8 cellular contexts compared by ENCODE assay signal in genomic region chr6:32854376-32855178, GRCh38. TPM values are rescaled to one million over a fixed set of nuclear protein-coding genes. Genes with fewer than 3 reads are reported as not detected.
DNase-seq lines count a peak whose midpoint lies in the region; ATAC-seq and TF ChIP-seq lines count a peak whose summit lies in the region.

No MANE protein-coding gene starts in this region.

- no peak for TF ChIP-seq POLR2A in testis (IDR thresholded peaks at IDR 0.05)

- H3K9ac ChIP-seq in mucosa of rectum (ENCODE audit: low read depth in 1 of 2, low read length in 2 of 2): peak overlapping the region; percentile 86 to 99

- H3K27me3 ChIP-seq in BJ (ENCODE audit: control insufficient read depth, insufficient read depth, low read length) (no peaks in the 10 kb centered on the region), mucosa of rectum (ENCODE audit: control insufficient read depth in 2 of 2, insufficient read depth in 2 of 2, low read length in 2 of 2) (no peaks in the 10 kb centered on the region), testis (no peaks in the 10 kb centered on the region)

- H3K27me3 Mint-ChIP-seq in activated CD8-positive, alpha-beta T cell treated with anti-CD3 and anti-CD28 coated beads for 36 hours: no peaks in the 10 kb centered on the region

- intact Hi-C loops in activated CD8-positive, alpha-beta T cell treated with anti-CD3 and anti-CD28 coated beads for 36 hours (cut with micrococcal nuclease): no loop called here
- intact Hi-C loops in testis (cut with DNase I; ENCODE audit: low total_unique reads): no loop called here

- H3K4me1 Mint-ChIP-seq in activated CD8-positive, alpha-beta T cell treated with anti-CD3 and anti-CD28 coated beads for 36 hours (ENCODE audit: low read depth): peaks cover 55% of the 10 kb centered on the region

- DNase-seq in BJ (ENCODE audit: low read depth) (no peak), epithelial cell of esophagus (ENCODE audit: low read depth) (peak; percentile 16), testis (peak; percentile 49), NCI-H2171 (lab: John Stamatoyannopoulos, UW) (no peak)
- peak; percentile 59 for DNase-seq in Jurkat, Clone E6-1 (ENCODE audit: low read depth, low spot score)
- peak; percentile 74 for DNase-seq in activated CD8-positive, alpha-beta T cell treated with anti-CD3 and anti-CD28 coated beads for 36 hours

- peaks cover 80% of the 10 kb centered on the region for H3K36me3 Mint-ChIP-seq in activated CD8-positive, alpha-beta T cell treated with anti-CD3 and anti-CD28 coated beads for 36 hours (ENCODE audit: low read depth)

- H3K9me3 ChIP-seq in mucosa of rectum (ENCODE audit: control insufficient read depth in 2 of 2, low read length in 2 of 2) (no peaks in the 10 kb centered on the region), testis (no peaks in the 10 kb centered on the region)

- H3K4me1 ChIP-seq in mucosa of rectum (ENCODE audit: control insufficient read depth in 2 of 2, insufficient read depth in 2 of 2, low read length in 2 of 2): peaks cover 21 to 26% of the 10 kb centered on the region in 2 donors
- peaks cover 13% of the 10 kb centered on the region for H3K4me1 ChIP-seq in testis

- H3K36me3 ChIP-seq in BJ (ENCODE audit: control insufficient read depth, insufficient read depth, low read length): peaks cover 11% of the 10 kb centered on the region
- peaks cover 41 to 46% of the 10 kb centered on the region in 2 donors for H3K36me3 ChIP-seq in mucosa of rectum (ENCODE audit: control insufficient read depth in 2 of 2, insufficient read depth in 2 of 2, low read length in 2 of 2)
- no peaks in the 10 kb centered on the region for H3K36me3 ChIP-seq in testis (ENCODE audit: low read depth, missing control alignments)

- POLR2A ChIA-PET in BJ (lab: Charles Lee): interaction anchor here (0.6 to 1.4 kb wide), 2 partner anchors 116 to 709 kb away, joined by 4 to 8 read pairs; no protein-coding TSS in a partner anchor
- POLR2A ChIA-PET in activated CD8-positive, alpha-beta T cell treated with anti-CD3 and anti-CD28 coated beads for 36 hours (lab: Charles Lee): interaction anchor here (0.6 to 8.1 kb wide), 13 partner anchors 10 to 1015 kb away, joined by 3 to 458 read pairs (median 4); partner anchors contain the start of genes BRD2, PSMB8 and TAP2

- H3K27ac ChIP-seq in mucosa of rectum (ENCODE audit: low read depth in 2 of 2, low read length in 2 of 2): peak overlapping the region; percentile 99
- peak overlapping the region; percentile 96 to 98 for H3K27ac ChIP-seq in testis

- ATAC-seq in GM19467 (IDR thresholded peaks at IDR 0.05; ENCODE audit: unreplicated experiment): peak; percentile 18
- ATAC-seq in activated CD8-positive, alpha-beta T cell treated with anti-CD3 and anti-CD28 coated beads for 36 hours: peak; percentile 28

- no peak for TF ChIP-seq CTCF in BJ (IDR thresholded peaks at IDR 0.05; ENCODE audit: insufficient read depth, low read depth, low read length)
- no peak for TF ChIP-seq CTCF in activated CD8-positive, alpha-beta T cell treated with anti-CD3 and anti-CD28 coated beads for 36 hours (IDR thresholded peaks at IDR 0.05)
- TF ChIP-seq CTCF in epithelial cell of esophagus (IDR thresholded peaks at IDR 0.05; ENCODE audit: insufficient read depth, low read depth, low read length, missing control alignments): no peak
- TF ChIP-seq CTCF in testis (IDR thresholded peaks at IDR 0.05): no peak

- CTCF ChIA-PET in BJ (lab: Yijun Ruan, JAX): interaction anchor here (0.6 to 5.8 kb wide), 11 partner anchors 8 to 129 kb away, joined by 3 to 102 read pairs (median 6); partner anchors contain the start of genes PSMB8 and TAP2
- CTCF ChIA-PET in activated CD8-positive, alpha-beta T cell treated with anti-CD3 and anti-CD28 coated beads for 36 hours (lab: Charles Lee): interaction anchor here (1.0 to 12.3 kb wide), 12 partner anchors 10 to 130 kb away, joined by 3 to 400 read pairs (median 6); partner anchors contain the start of genes HLA-DMA, PSMB8 and TAP2

- H3K27ac Mint-ChIP-seq in activated CD8-positive, alpha-beta T cell treated with anti-CD3 and anti-CD28 coated beads for 36 hours: peak overlapping the region; percentile 100

- H3K4me3 Mint-ChIP-seq in activated CD8-positive, alpha-beta T cell treated with anti-CD3 and anti-CD28 coated beads for 36 hours: peak overlapping the region; percentile 94

- H3K9me3 Mint-ChIP-seq in activated CD8-positive, alpha-beta T cell treated with anti-CD3 and anti-CD28 coated beads for 36 hours: no peaks in the 10 kb centered on the region

- 7 to 11% methylated on average over 23 to 24 of the region's 24 CpGs for WGBS in testis, 2 donors

- H3K4me3 ChIP-seq in BJ (ENCODE audit: low read depth, low read length) (peak overlapping the region; percentile 65), epithelial cell of esophagus (ENCODE audit: low read length) (peak overlapping the region; percentile 83), mucosa of rectum (ENCODE audit: low read length in 2 of 2) (peak overlapping the region; percentile 91 to 96), testis (peak overlapping the region; percentile 84 to 88)
- peak overlapping the region; percentile 84 for H3K4me3 ChIP-seq in Jurkat, Clone E6-1 (ENCODE audit: low read length)

RNA-seq across cellular contexts. Expression of gene PSMB9, which starts 0.6 kb away (rescaled TPM):
- polyA plus RNA-seq in BJ (2011; rRNA removed): 37.9 and 44.7 TPM in 2 replicates
- polyA minus RNA-seq in BJ (2011; rRNA and poly(A)+ RNA removed): 12.2 and 18.1 TPM in 2 replicates
- polyA plus RNA-seq in Jurkat, Clone E6-1 (2012; ENCODE audit: insufficient read depth, insufficient read length): 107 TPM
- total RNA-seq in activated CD8-positive, alpha-beta T cell treated with anti-CD3 and anti-CD28 coated beads for 36 hours: 100 to 1,000 TPM; 219 to 229 TPM
- total RNA-seq in testis: 1 to 10 TPM; 6.2 to 7.9 TPM
- 29.7 TPM for polyA plus RNA-seq in testis (ENCODE audit: insufficient read depth, low read depth, low replicate concordance)

RNA-seq across cellular contexts. Expression of gene TAP1, which starts 1.1 kb away (rescaled TPM):
- polyA plus RNA-seq in BJ (2011; rRNA removed): 58.4 and 80.4 TPM in 2 replicates
- 34.9 and 58.0 TPM in 2 replicates for polyA minus RNA-seq in BJ (2011; rRNA and poly(A)+ RNA removed)
- polyA plus RNA-seq in Jurkat, Clone E6-1 (2012; ENCODE audit: insufficient read depth, insufficient read length): 49.5 TPM
- total RNA-seq in activated CD8-positive, alpha-beta T cell treated with anti-CD3 and anti-CD28 coated beads for 36 hours: 100 to 1,000 TPM; 210 to 211 TPM
- 10 to 100 TPM; 45.6 to 57.4 TPM for total RNA-seq in testis
- 58.8 TPM for polyA plus RNA-seq in testis (ENCODE audit: insufficient read depth, low read depth, low replicate concordance)

RNA-seq across cellular contexts. Expression of gene PSMB8, which starts 10.7 kb away (rescaled TPM):
- polyA plus RNA-seq in BJ (2011; rRNA removed): 56.7 and 79.6 TPM in 2 replicates
- 15.5 and 30.0 TPM in 2 replicates for polyA minus RNA-seq in BJ (2011; rRNA and poly(A)+ RNA removed)
- 212 TPM for polyA plus RNA-seq in Jurkat, Clone E6-1 (2012; ENCODE audit: insufficient read depth, insufficient read length)
- 100 to 1,000 TPM; 370 to 371 TPM for total RNA-seq in activated CD8-positive, alpha-beta T cell treated with anti-CD3 and anti-CD28 coated beads for 36 hours
- 10 to 100 TPM in 1 of 2 donors, 1 to 10 TPM in 1; 4.6 to 11.2 TPM for total RNA-seq in testis
- 35.7 TPM for polyA plus RNA-seq in testis (ENCODE audit: insufficient read depth, low read depth, low replicate concordance)

RNA-seq across cellular contexts. Expression of gene TAP2, which starts 16.0 kb away (rescaled TPM):
- polyA plus RNA-seq in BJ (2011; rRNA removed) (18.0 and 25.4 TPM in 2 replicates), testis (ENCODE audit: insufficient read depth, low read depth, low replicate concordance) (9.1 TPM)
- 22.4 and 24.2 TPM in 2 replicates for polyA minus RNA-seq in BJ (2011; rRNA and poly(A)+ RNA removed)
- 54.7 TPM for polyA plus RNA-seq in Jurkat, Clone E6-1 (2012; ENCODE audit: insufficient read depth, insufficient read length)
- total RNA-seq in activated CD8-positive, alpha-beta T cell treated with anti-CD3 and anti-CD28 coated beads for 36 hours: 100 to 1,000 TPM; 110 to 113 TPM
- total RNA-seq in testis: 10 to 100 TPM in 1 of 2 donors, 1 to 10 TPM in 1; 6.3 to 10.2 TPM

RNA-seq across cellular contexts. Expression of gene HLA-DOB, which starts 37.8 kb away (rescaled TPM):
- polyA plus RNA-seq in BJ (2011; rRNA removed) (0.12 and 0.16 TPM in 2 replicates), testis (ENCODE audit: insufficient read depth, low read depth, low replicate concordance) (2.3 TPM)
- not detected in 2 replicates for polyA minus RNA-seq in BJ (2011; rRNA and poly(A)+ RNA removed)
- 0.64 TPM for polyA plus RNA-seq in Jurkat, Clone E6-1 (2012; ENCODE audit: insufficient read depth, insufficient read length)
- total RNA-seq in activated CD8-positive, alpha-beta T cell treated with anti-CD3 and anti-CD28 coated beads for 36 hours: 10 to 100 TPM; 10.2 to 11.6 TPM
- 1 to 10 TPM in 1 of 2 donors, under 1 TPM in 1; 0.31 to 1.3 TPM for total RNA-seq in testis

Comparison
In these comparisons a context has a peak if more than half of its experiments do, and no peak if none do; other contexts are left out.
1. DNase-seq: peak in Jurkat, Clone E6-1 (single experiment), activated CD8-positive, alpha-beta T cell treated with anti-CD3 and anti-CD28 coated beads for 36 hours (single experiment), epithelial cell of esophagus (single experiment) and testis (single experiment); none in BJ (single experiment) and NCI-H2171 (single experiment).
2. RNA of gene PSMB9, which starts 0.6 kb away (total RNA-seq): 219 to 229 TPM in activated CD8-positive, alpha-beta T cell treated with anti-CD3 and anti-CD28 coated beads for 36 hours; 6.2 to 7.9 TPM in testis; every median in the first group is over 10 times any median in the second.
3. RNA of gene PSMB8, which starts 10.7 kb away (total RNA-seq): 370 to 371 TPM in activated CD8-positive, alpha-beta T cell treated with anti-CD3 and anti-CD28 coated beads for 36 hours; 4.6 to 11.2 TPM in testis; every median in the first group is over 10 times any median in the second.
4. Peak in every context shown above with its lines, with median percentiles within 50 percentile points of each other: H3K4me3 ChIP-seq.